ENCODE assay signal across 2 cellular contexts in genomic region chr7:27174077-27175004, GRCh38.
TF ChIP-seq lines count a peak whose summit lies in the region.

HOXA10 (minus strand) TSS chr7:27174320; CDS start chr7:27174306, 14 bp downstream.

TF ChIP-seq in A549, 52 proteins besides CTCF, POLR2A, EP300 and RAD21 (continued from another document):
- TF ChIP-seq BHLHE40 (IDR thresholded peaks at IDR 0.05; ENCODE audit: low read depth, low read length) (no peak), E2F6 (IDR thresholded peaks at IDR 0.05; ENCODE audit: borderline replicate concordance, low read depth) (no peak), USF2 (IDR thresholded peaks at IDR 0.05) (no peak), RARB (CRISPR knock-in tag; IDR thresholded peaks at IDR 0.05) (no peak), CHD2 (IDR thresholded peaks at IDR 0.05; ENCODE audit: low read length, partially characterized antibody) (no peak), JUN (IDR thresholded peaks at IDR 0.05) (no peak), FOSB (CRISPR knock-in tag; IDR thresholded peaks at IDR 0.05) (no peak), ESRRA (IDR thresholded peaks at IDR 0.05; ENCODE audit: borderline replicate concordance, low read length) (no peak), REST (IDR thresholded peaks at IDR 0.05) (no peak), MAFK (IDR thresholded peaks at IDR 0.05; ENCODE audit: partially characterized antibody) (no peak), KDM1A (IDR thresholded peaks at IDR 0.05; ENCODE audit: low read depth) (no peak), HOXB5 (CRISPR knock-in tag; IDR thresholded peaks at IDR 0.05) (no peak), HES2 (IDR thresholded peaks at IDR 0.05) (no peak), CBX8 (IDR thresholded peaks at IDR 0.05) (no peak), HOXB13 (CRISPR knock-in tag; IDR thresholded peaks at IDR 0.05; ENCODE audit: low read depth) (no peak), HMGXB4 (CRISPR knock-in tag; IDR thresholded peaks at IDR 0.05; ENCODE audit: borderline replicate concordance) (no peak)

TF ChIP-seq in GM23338, 12 proteins besides CTCF, POLR2A, EP300 and RAD21 (continued from another document):
- TF ChIP-seq ZNF114 (CRISPR knock-in tag; IDR thresholded peaks at IDR 0.05) (no peak), EZH2phosphoT487 (IDR thresholded peaks at IDR 0.05; ENCODE audit: unreplicated experiment) (peak; percentile 54), NANOG (IDR thresholded peaks at IDR 0.05; ENCODE audit: borderline replicate concordance) (no peak), POLR2AphosphoS5 (IDR thresholded peaks at IDR 0.05; ENCODE audit: low read depth) (no peak), EZH2 (IDR thresholded peaks at IDR 0.05; ENCODE audit: low read depth, unreplicated experiment) (peak; percentile 94)
